33 cellular contexts compared by ENCODE assay signal in the genomic region with DNA sequence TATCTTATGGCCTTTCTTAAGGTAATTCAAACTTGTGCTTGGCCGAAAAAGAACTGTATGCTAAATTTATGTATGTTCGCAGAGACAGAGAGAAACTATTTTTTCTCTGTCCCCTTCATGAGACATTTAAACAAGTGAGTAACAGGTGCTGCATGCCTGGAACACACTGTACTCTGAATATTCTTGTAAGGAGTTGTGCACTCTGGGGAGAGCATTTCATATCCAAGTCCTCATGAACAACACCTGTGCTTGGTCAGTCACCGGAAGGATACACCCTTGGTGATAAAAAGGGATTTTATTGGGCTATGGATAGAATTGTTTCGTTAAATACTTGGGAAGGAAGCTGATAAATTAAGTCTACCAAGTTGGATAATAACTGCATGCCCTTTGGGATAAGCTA.
"Had no signal": no experiment of that assay in that cellular context is flagged by ENCODE, and none has a peak within 500 bp of the region (broad histone marks: within the 10 kb centered on the region; RNA-seq: fewer than 3 reads in every experiment).

No MANE protein-coding gene starts in this region.

- H3K9me3 Mint-ChIP-seq: activated CD4-positive, alpha-beta memory T cell treated with anti-CD3 and anti-CD28 coated beads for 36 hours; activated naive CD4-positive, alpha-beta T cell treated with anti-CD3 and anti-CD28 coated beads, Interleukin-2, amount 10 ng/mL, durations not matched to agents 7 days and 5 days; activated T-cell treated with anti-CD3 and anti-CD28 coated beads, Interleukin-2, amount 50 U/mL, for 4 hours; activated T-helper 1 cell treated with anti-CD3 and anti-CD28 coated beads, Interleukin-12 subunit alpha, Interleukin-12 subunit beta, Interleukin-2, Interleukin-4 antibody, amounts not matched to agents 30 ng/mL and 10 ng/mL and 1 ng/mL, durations not matched to agents 14 hours and 24 hours and 36 hours had no signal

- DNase-seq: activated B cell treated with CpG ODN at 0.5 μM for 24 hours; activated CD4-positive, alpha-beta memory T cell treated with anti-CD3 and anti-CD28 coated beads for 36 hours; activated CD4-positive, alpha-beta T cell treated with anti-CD3 and anti-CD28 coated beads for 4 hours; activated CD4-positive, alpha-beta T cell treated with anti-CD3 and anti-CD28 coated beads, Interleukin-2, amount 50 U/mL, for 1 hour; activated CD4-positive, CD25-positive, alpha-beta regulatory T cell treated with anti-CD3 and anti-CD28 coated beads, Interleukin-2, amount 50 U/mL, for 72 hours; activated CD8-positive, alpha-beta memory T cell treated with anti-CD3 and anti-CD28 coated beads, Interleukin-2, amount 50 U/mL, for 4 hours; activated effector memory CD4-positive, alpha-beta T cell treated with Interleukin-2 at 50 U/mL for 16 hours; activated naive CD4-positive, alpha-beta T cell treated with anti-CD3 and anti-CD28 coated beads, Interleukin-2, amount 10 ng/mL, durations not matched to agents 7 days and 5 days; activated naive CD8-positive, alpha-beta T cell treated with anti-CD3 and anti-CD28 coated beads, Interleukin-2, amount 50 U/mL, for 24 hours; activated T-cell treated with anti-CD3 and anti-CD28 coated beads for 4 hours; activated T-cell treated with anti-CD3 and anti-CD28 coated beads, Interleukin-2, amount 50 U/mL, for 4 hours; anterior cingulate cortex; Kasumi-1; KG1; MM.1S; MV-4-11; NCI-H1092; NCI-H1436 treated with DMSO at 0.1 percent for 48 hours; NCI-H1694 treated with DMSO at 0.1 percent for 48 hours; NCI-H2029; NCI-H345; NCI-H524 treated with DMSO at 0.1 percent for 48 hours; SHP77; T-helper 1 cell; T-helper 2 cell; T-helper 9 cell had no signal

- H3K4me3 Mint-ChIP-seq: activated B cell treated with CpG ODN at 0.5 μM for 24 hours; activated CD4-positive, alpha-beta memory T cell treated with anti-CD3 and anti-CD28 coated beads for 36 hours; activated naive CD4-positive, alpha-beta T cell treated with anti-CD3 and anti-CD28 coated beads, Interleukin-2, amount 10 ng/mL, durations not matched to agents 7 days and 5 days; activated naive CD8-positive, alpha-beta T cell; activated naive CD8-positive, alpha-beta T cell treated with anti-CD3 and anti-CD28 coated beads, Interleukin-2, amount 50 U/mL, for 24 hours; activated T-cell treated with anti-CD3 and anti-CD28 coated beads, Interleukin-2, amount 50 U/mL, for 4 hours; activated T-helper 1 cell treated with anti-CD3 and anti-CD28 coated beads, Interleukin-12 subunit alpha, Interleukin-12 subunit beta, Interleukin-2, Interleukin-4 antibody, amounts not matched to agents 30 ng/mL and 10 ng/mL and 1 ng/mL, durations not matched to agents 14 hours and 24 hours and 36 hours; brain had no signal

- H3K4me1 Mint-ChIP-seq: activated B cell treated with CpG ODN at 0.5 μM for 24 hours; activated naive CD4-positive, alpha-beta T cell treated with anti-CD3 and anti-CD28 coated beads, Interleukin-2, amount 10 ng/mL, durations not matched to agents 7 days and 5 days; activated naive CD8-positive, alpha-beta T cell treated with anti-CD3 and anti-CD28 coated beads, Interleukin-2, amount 50 U/mL, for 24 hours had no signal

- H3K27me3 Mint-ChIP-seq: activated B cell treated with CpG ODN at 0.5 μM for 24 hours; activated CD4-positive, alpha-beta memory T cell treated with anti-CD3 and anti-CD28 coated beads for 36 hours; activated naive CD4-positive, alpha-beta T cell treated with anti-CD3 and anti-CD28 coated beads, Interleukin-2, amount 10 ng/mL, durations not matched to agents 7 days and 5 days; activated naive CD8-positive, alpha-beta T cell; activated naive CD8-positive, alpha-beta T cell treated with anti-CD3 and anti-CD28 coated beads, Interleukin-2, amount 50 U/mL, for 24 hours had no signal

- H3K36me3 ChIP-seq: SJSA1 had no signal

- H3K4me3 ChIP-seq: SJSA1 had no signal

- H3K27ac ChIP-seq: SJSA1, VCaP had no signal

- H3K27ac Mint-ChIP-seq: activated B cell treated with CpG ODN at 0.5 μM for 24 hours; activated CD4-positive, alpha-beta memory T cell treated with anti-CD3 and anti-CD28 coated beads for 36 hours; activated naive CD4-positive, alpha-beta T cell treated with anti-CD3 and anti-CD28 coated beads, Interleukin-2, amount 10 ng/mL, durations not matched to agents 7 days and 5 days; activated naive CD8-positive, alpha-beta T cell; activated naive CD8-positive, alpha-beta T cell treated with anti-CD3 and anti-CD28 coated beads, Interleukin-2, amount 50 U/mL, for 24 hours; activated T-helper 1 cell treated with anti-CD3 and anti-CD28 coated beads, Interleukin-12 subunit alpha, Interleukin-12 subunit beta, Interleukin-2, Interleukin-4 antibody, amounts not matched to agents 30 ng/mL and 10 ng/mL and 1 ng/mL, durations not matched to agents 14 hours and 24 hours and 36 hours; brain had no signal

- H3K36me3 Mint-ChIP-seq: activated CD4-positive, alpha-beta memory T cell treated with anti-CD3 and anti-CD28 coated beads for 36 hours; activated naive CD4-positive, alpha-beta T cell treated with anti-CD3 and anti-CD28 coated beads, Interleukin-2, amount 10 ng/mL, durations not matched to agents 7 days and 5 days; activated naive CD8-positive, alpha-beta T cell; brain had no signal

- H3K27me3 ChIP-seq: SJSA1 had no signal

- ATAC-seq: activated naive CD8-positive, alpha-beta T cell treated with anti-CD3 and anti-CD28 coated beads, Interleukin-2, amount 50 U/mL, for 24 hours; activated T-cell treated with anti-CD3 and anti-CD28 coated beads, Interleukin-2, amount 50 U/mL, for 4 hours; Panc1; SK-N-SH treated with all-trans-retinoic acid at 6 μM for 48 hours had no signal

- H3K9me3 ChIP-seq: SJSA1 had no signal

- H3K4me1 ChIP-seq: SJSA1 had no signal
